ENCODE assay signal across 42 cellular contexts in the genomic region with DNA sequence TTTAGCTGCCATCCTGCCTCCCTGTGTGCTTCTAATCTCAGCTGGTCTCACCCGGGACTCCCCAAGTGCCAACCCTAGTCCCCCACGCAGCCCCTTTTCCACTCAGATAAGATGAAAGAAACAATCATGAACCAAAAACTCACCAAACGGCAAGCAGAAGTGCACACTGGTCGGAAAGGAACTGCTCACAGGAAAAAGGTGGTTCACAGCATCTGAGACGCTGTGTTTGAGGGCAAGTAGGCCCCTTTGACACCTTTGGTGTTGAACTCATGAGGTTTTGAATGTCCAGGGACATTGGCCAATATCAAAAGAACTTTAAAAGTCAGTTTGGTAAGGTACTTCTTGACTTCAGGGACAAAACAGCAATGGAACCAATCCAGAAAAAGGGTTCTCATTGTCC. TPM values are rescaled to one million over a fixed set of nuclear protein-coding genes. Genes with fewer than 3 reads are reported as not detected.
"Had no signal": no experiment of that assay in that cellular context is flagged by ENCODE, and none has a peak within 500 bp of the region (broad histone marks: within the 10 kb centered on the region; RNA-seq: fewer than 3 reads in every experiment).

No MANE protein-coding gene starts in this region.

- H3K4me3 Mint-ChIP-seq: activated naive CD4-positive, alpha-beta T cell treated with anti-CD3 and anti-CD28 coated beads for 36 hours; activated naive CD4-positive, alpha-beta T cell treated with anti-CD3 and anti-CD28 coated beads, Interleukin-2, amount 10 ng/mL, durations not matched to agents 7 days and 5 days; activated naive CD4-positive, alpha-beta T cell treated with anti-CD3 and anti-CD28 coated beads, Interleukin-2, amount 50 U/mL, for 24 hours; activated naive CD8-positive, alpha-beta T cell; activated naive CD8-positive, alpha-beta T cell treated with anti-CD3 and anti-CD28 coated beads for 36 hours; activated naive CD8-positive, alpha-beta T cell treated with anti-CD3 and anti-CD28 coated beads, Interleukin-2, amount 10 ng/mL, durations not matched to agents 7 days and 5 days; activated naive CD8-positive, alpha-beta T cell treated with anti-CD3 and anti-CD28 coated beads, Interleukin-2, amount 50 U/mL, for 24 hours; activated T-cell treated with anti-CD3 and anti-CD28 coated beads, Interleukin-2, amount 50 U/mL, for 24 hours; activated T-cell treated with anti-CD3 and anti-CD28 coated beads, Interleukin-2, amount 50 U/mL, for 4 hours; activated T-cell treated with anti-CD3 and anti-CD28 coated beads, Interleukin-2, amount 50 U/mL, for 72 hours; activated T-helper 1 cell treated with anti-CD3 and anti-CD28 coated beads, Interleukin-12 subunit alpha, Interleukin-12 subunit beta, Interleukin-2, Interleukin-4 antibody, amounts not matched to agents 30 ng/mL and 10 ng/mL and 1 ng/mL, durations not matched to agents 14 hours and 24 hours and 36 hours; activated T-helper 17 cell treated with anti-CD3 and anti-CD28 coated beads, Interleukin-2, amount 50 U/mL, for 72 hours; brain; central memory CD8-positive, alpha-beta T cell had no signal

- H3K27me3 Mint-ChIP-seq: activated naive CD8-positive, alpha-beta T cell; activated naive CD8-positive, alpha-beta T cell treated with anti-CD3 and anti-CD28 coated beads for 36 hours; activated naive CD8-positive, alpha-beta T cell treated with anti-CD3 and anti-CD28 coated beads, Interleukin-2, amount 50 U/mL, for 24 hours had no signal

- ATAC-seq: activated naive CD4-positive, alpha-beta T cell treated with anti-CD3 and anti-CD28 coated beads, Interleukin-2, amount 50 U/mL, for 72 hours; activated naive CD8-positive, alpha-beta T cell treated with anti-CD3 and anti-CD28 coated beads, Interleukin-2, amount 50 U/mL, for 24 hours; activated T-cell treated with anti-CD3 and anti-CD28 coated beads, Interleukin-2, amount 50 U/mL, for 4 hours; activated T-cell treated with anti-CD3 and anti-CD28 coated beads, Interleukin-2, amount 50 U/mL, for 72 hours; activated T-helper 17 cell treated with anti-CD3 and anti-CD28 coated beads, Interleukin-2, amount 50 U/mL, for 72 hours; body of pancreas had no signal

- DNase-seq: activated effector memory CD4-positive, alpha-beta T cell treated with anti-CD3 and anti-CD28 coated beads, Interleukin-2, amount 50 U/mL, for 16 hours; activated effector memory CD4-positive, alpha-beta T cell treated with Interleukin-2 at 50 U/mL for 16 hours; activated gamma-delta T cell; activated gamma-delta T cell treated with Interleukin-2 at 50 U/mL for 16 hours; activated naive CD4-positive, alpha-beta T cell; activated naive CD4-positive, alpha-beta T cell treated with anti-CD3 and anti-CD28 coated beads for 36 hours; activated naive CD4-positive, alpha-beta T cell treated with anti-CD3 and anti-CD28 coated beads, Interleukin-2, amount 10 ng/mL, durations not matched to agents 7 days and 5 days; activated naive CD4-positive, alpha-beta T cell treated with anti-CD3 and anti-CD28 coated beads, Interleukin-2, amount 50 U/mL, for 16 hours; activated naive CD4-positive, alpha-beta T cell treated with Interleukin-2 at 50 U/mL for 16 hours; activated naive CD8-positive, alpha-beta T cell treated with anti-CD3 and anti-CD28 coated beads for 36 hours; activated naive CD8-positive, alpha-beta T cell treated with anti-CD3 and anti-CD28 coated beads, Interleukin-2, amount 10 ng/mL, durations not matched to agents 7 days and 5 days; activated naive CD8-positive, alpha-beta T cell treated with anti-CD3 and anti-CD28 coated beads, Interleukin-2, amount 50 U/mL, for 24 hours; activated T-cell treated with anti-CD3 and anti-CD28 coated beads for 4 hours; activated T-cell treated with anti-CD3 and anti-CD28 coated beads, Interleukin-2, amount 50 U/mL, for 1 hour; activated T-cell treated with anti-CD3 and anti-CD28 coated beads, Interleukin-2, amount 50 U/mL, for 24 hours; activated T-cell treated with anti-CD3 and anti-CD28 coated beads, Interleukin-2, amount 50 U/mL, for 4 hours; activated T-cell treated with anti-CD3 and anti-CD28 coated beads, Interleukin-2, amount 50 U/mL, for 48 hours; activated T-cell treated with anti-CD3 and anti-CD28 coated beads, Interleukin-2, amount 50 U/mL, for 72 hours; adrenal gland; amniotic stem cell; amygdala; anterior cingulate cortex; aorta; body of pancreas; brain microvascular endothelial cell; caudate nucleus; central memory CD4-positive, alpha-beta T cell; cerebellar nuclear complex had no signal

- H3K4me1 ChIP-seq: adrenal gland, ascending aorta, body of pancreas, breast epithelium had no signal

- H3K9me3 ChIP-seq: adrenal gland, body of pancreas had no signal

- H3K36me3 Mint-ChIP-seq: activated naive CD4-positive, alpha-beta T cell treated with anti-CD3 and anti-CD28 coated beads, Interleukin-2, amount 10 ng/mL, durations not matched to agents 7 days and 5 days; activated naive CD4-positive, alpha-beta T cell treated with anti-CD3 and anti-CD28 coated beads, Interleukin-2, amount 50 U/mL, for 24 hours; activated naive CD4-positive, alpha-beta T cell treated with anti-CD3 and anti-CD28 coated beads, Interleukin-2, amount 50 U/mL, for 72 hours; activated naive CD8-positive, alpha-beta T cell; activated naive CD8-positive, alpha-beta T cell treated with anti-CD3 and anti-CD28 coated beads for 36 hours; activated naive CD8-positive, alpha-beta T cell treated with anti-CD3 and anti-CD28 coated beads, Interleukin-2, amount 10 ng/mL, durations not matched to agents 7 days and 5 days had no signal

- H3K4me1 Mint-ChIP-seq: activated naive CD4-positive, alpha-beta T cell treated with anti-CD3 and anti-CD28 coated beads, Interleukin-2, amount 10 ng/mL, durations not matched to agents 7 days and 5 days; activated naive CD4-positive, alpha-beta T cell treated with anti-CD3 and anti-CD28 coated beads, Interleukin-2, amount 50 U/mL, for 24 hours; activated T-helper 17 cell treated with anti-CD3 and anti-CD28 coated beads, Interleukin-2, amount 50 U/mL, for 72 hours; central memory CD8-positive, alpha-beta T cell had no signal

- FAIRE-seq: astrocyte had no signal

- H3K27ac ChIP-seq: adrenal gland, ascending aorta, body of pancreas, brain microvascular endothelial cell, breast epithelium, cardiac muscle cell had no signal

- H3K4me3 ChIP-seq: adrenal gland, ascending aorta, body of pancreas, breast epithelium, cardiac muscle cell had no signal

- H3K9me3 Mint-ChIP-seq: activated naive CD4-positive, alpha-beta T cell treated with anti-CD3 and anti-CD28 coated beads, Interleukin-2, amount 10 ng/mL, durations not matched to agents 7 days and 5 days; activated naive CD4-positive, alpha-beta T cell treated with anti-CD3 and anti-CD28 coated beads, Interleukin-2, amount 50 U/mL, for 24 hours; activated T-cell treated with anti-CD3 and anti-CD28 coated beads, Interleukin-2, amount 50 U/mL, for 24 hours; activated T-cell treated with anti-CD3 and anti-CD28 coated beads, Interleukin-2, amount 50 U/mL, for 4 hours; activated T-cell treated with anti-CD3 and anti-CD28 coated beads, Interleukin-2, amount 50 U/mL, for 72 hours; activated T-helper 17 cell treated with anti-CD3 and anti-CD28 coated beads, Interleukin-2, amount 50 U/mL, for 72 hours; activated T-helper 2 cell treated with anti-CD3 and anti-CD28 coated beads, Interferon-gamma antibody, Interleukin-2, Interleukin-4, amounts not matched to agents 10 μg/mL and 5 μg/mL and 100 μg/mL, durations not matched to agents 14 hours and 24 hours and 36 hours; central memory CD8-positive, alpha-beta T cell had no signal

- H3K27me3 ChIP-seq: adrenal gland, ascending aorta, body of pancreas, brain microvascular endothelial cell, breast epithelium had no signal

- H3K36me3 ChIP-seq: adrenal gland, ascending aorta, brain microvascular endothelial cell, breast epithelium, cardiac muscle cell had no signal

- H3K27ac Mint-ChIP-seq: activated naive CD4-positive, alpha-beta T cell treated with anti-CD3 and anti-CD28 coated beads for 36 hours; activated naive CD4-positive, alpha-beta T cell treated with anti-CD3 and anti-CD28 coated beads, Interleukin-2, amount 10 ng/mL, durations not matched to agents 7 days and 5 days; activated naive CD4-positive, alpha-beta T cell treated with anti-CD3 and anti-CD28 coated beads, Interleukin-2, amount 50 U/mL, for 24 hours; activated naive CD4-positive, alpha-beta T cell treated with anti-CD3 and anti-CD28 coated beads, Interleukin-2, amount 50 U/mL, for 72 hours; activated naive CD8-positive, alpha-beta T cell; activated naive CD8-positive, alpha-beta T cell treated with anti-CD3 and anti-CD28 coated beads for 36 hours; activated naive CD8-positive, alpha-beta T cell treated with anti-CD3 and anti-CD28 coated beads, Interleukin-2, amount 10 ng/mL, durations not matched to agents 7 days and 5 days; activated naive CD8-positive, alpha-beta T cell treated with anti-CD3 and anti-CD28 coated beads, Interleukin-2, amount 50 U/mL, for 24 hours; activated T-cell treated with anti-CD3 and anti-CD28 coated beads, Interleukin-2, amount 50 U/mL, for 24 hours; activated T-cell treated with anti-CD3 and anti-CD28 coated beads, Interleukin-2, amount 50 U/mL, for 72 hours; activated T-helper 1 cell treated with anti-CD3 and anti-CD28 coated beads, Interleukin-12 subunit alpha, Interleukin-12 subunit beta, Interleukin-2, Interleukin-4 antibody, amounts not matched to agents 30 ng/mL and 10 ng/mL and 1 ng/mL, durations not matched to agents 14 hours and 24 hours and 36 hours; activated T-helper 17 cell treated with anti-CD3 and anti-CD28 coated beads, Interleukin-2, amount 50 U/mL, for 72 hours; activated T-helper 2 cell treated with anti-CD3 and anti-CD28 coated beads, Interferon-gamma antibody, Interleukin-2, Interleukin-4, amounts not matched to agents 10 μg/mL and 5 μg/mL and 100 μg/mL, durations not matched to agents 14 hours and 24 hours and 36 hours; brain had no signal

RNA-seq across cellular contexts. Expression of a gene that starts 20.4 kb away (rescaled TPM):
- total RNA-seq: activated naive CD4-positive, alpha-beta T cell treated with anti-CD3 and anti-CD28 coated beads for 36 hours; activated naive CD4-positive, alpha-beta T cell treated with anti-CD3 and anti-CD28 coated beads, Interleukin-2, amount 50 U/mL, for 72 hours; activated naive CD8-positive, alpha-beta T cell treated with anti-CD3 and anti-CD28 coated beads for 36 hours; activated naive CD8-positive, alpha-beta T cell treated with anti-CD3 and anti-CD28 coated beads, Interleukin-2, amount 10 ng/mL, durations not matched to agents 7 days and 5 days; activated T-cell treated with anti-CD3 and anti-CD28 coated beads, Interleukin-2, amount 50 U/mL, for 4 hours; activated T-cell treated with anti-CD3 and anti-CD28 coated beads, Interleukin-2, amount 50 U/mL, for 72 hours; activated T-helper 1 cell treated with anti-CD3 and anti-CD28 coated beads, Interleukin-12 subunit alpha, Interleukin-12 subunit beta, Interleukin-2, Interleukin-4 antibody, amounts not matched to agents 30 ng/mL and 10 ng/mL and 1 ng/mL, durations not matched to agents 14 hours and 24 hours and 36 hours; activated T-helper 17 cell treated with anti-CD3 and anti-CD28 coated beads, Interleukin-2, amount 50 U/mL, for 72 hours; activated T-helper 2 cell treated with anti-CD3 and anti-CD28 coated beads, Interferon-gamma antibody, Interleukin-2, Interleukin-4, amounts not matched to agents 10 μg/mL and 5 μg/mL and 100 μg/mL, durations not matched to agents 14 hours and 24 hours and 36 hours; adrenal gland; aorta; ascending aorta; astrocyte; body of pancreas; breast epithelium; bronchial epithelial cell; cardiac muscle cell; cardiac septum had no signal
- polyA plus RNA-seq: adrenal gland, aorta, cardiac muscle cell had no signal
